8 cellular contexts compared by ENCODE assay signal in the genomic region with DNA sequence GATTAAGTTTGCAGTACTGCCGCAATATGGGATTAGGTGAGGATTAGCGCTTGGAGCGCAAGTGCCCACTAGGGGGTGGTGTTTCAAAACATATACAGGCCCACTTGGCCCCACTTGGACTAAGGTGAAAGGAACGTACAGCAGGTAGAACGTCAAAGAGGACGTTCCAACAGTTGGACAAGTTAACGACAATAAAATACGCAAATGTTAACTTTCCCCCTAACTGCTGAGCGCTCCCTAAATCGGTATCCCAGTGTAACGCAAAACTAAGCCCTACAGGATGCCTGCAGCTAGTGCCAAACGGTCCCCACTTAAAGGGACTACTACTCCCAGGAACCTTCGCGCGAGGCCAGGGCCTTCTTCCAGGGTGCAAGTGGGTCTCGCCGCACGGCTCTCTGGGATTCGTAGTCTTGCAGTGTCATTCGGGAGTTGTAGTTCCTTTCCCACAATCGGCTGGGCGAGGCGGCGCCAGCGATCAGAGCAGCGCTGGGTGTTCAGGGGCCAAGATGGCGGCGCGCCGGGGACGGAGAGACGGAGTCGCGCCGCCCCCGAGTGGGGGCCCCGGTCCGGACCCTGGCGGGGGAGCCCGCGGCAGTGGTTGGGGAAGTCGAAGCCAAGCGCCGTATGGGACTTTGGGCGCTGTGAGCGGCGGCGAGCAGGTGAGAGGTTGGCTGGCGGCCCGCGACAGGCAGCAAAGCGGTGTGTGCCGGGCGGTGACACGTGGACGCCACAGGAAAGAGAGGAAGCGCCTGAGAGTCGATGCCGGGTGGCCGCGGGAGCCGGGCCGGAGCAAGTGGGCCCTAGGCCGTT. TPM values are rescaled to one million over a fixed set of nuclear protein-coding genes. Genes with fewer than 3 reads are reported as not detected.
DNase-seq lines count a peak whose midpoint lies in the region; ATAC-seq and TF ChIP-seq lines count a peak whose summit lies in the region.

A gene with protein sequence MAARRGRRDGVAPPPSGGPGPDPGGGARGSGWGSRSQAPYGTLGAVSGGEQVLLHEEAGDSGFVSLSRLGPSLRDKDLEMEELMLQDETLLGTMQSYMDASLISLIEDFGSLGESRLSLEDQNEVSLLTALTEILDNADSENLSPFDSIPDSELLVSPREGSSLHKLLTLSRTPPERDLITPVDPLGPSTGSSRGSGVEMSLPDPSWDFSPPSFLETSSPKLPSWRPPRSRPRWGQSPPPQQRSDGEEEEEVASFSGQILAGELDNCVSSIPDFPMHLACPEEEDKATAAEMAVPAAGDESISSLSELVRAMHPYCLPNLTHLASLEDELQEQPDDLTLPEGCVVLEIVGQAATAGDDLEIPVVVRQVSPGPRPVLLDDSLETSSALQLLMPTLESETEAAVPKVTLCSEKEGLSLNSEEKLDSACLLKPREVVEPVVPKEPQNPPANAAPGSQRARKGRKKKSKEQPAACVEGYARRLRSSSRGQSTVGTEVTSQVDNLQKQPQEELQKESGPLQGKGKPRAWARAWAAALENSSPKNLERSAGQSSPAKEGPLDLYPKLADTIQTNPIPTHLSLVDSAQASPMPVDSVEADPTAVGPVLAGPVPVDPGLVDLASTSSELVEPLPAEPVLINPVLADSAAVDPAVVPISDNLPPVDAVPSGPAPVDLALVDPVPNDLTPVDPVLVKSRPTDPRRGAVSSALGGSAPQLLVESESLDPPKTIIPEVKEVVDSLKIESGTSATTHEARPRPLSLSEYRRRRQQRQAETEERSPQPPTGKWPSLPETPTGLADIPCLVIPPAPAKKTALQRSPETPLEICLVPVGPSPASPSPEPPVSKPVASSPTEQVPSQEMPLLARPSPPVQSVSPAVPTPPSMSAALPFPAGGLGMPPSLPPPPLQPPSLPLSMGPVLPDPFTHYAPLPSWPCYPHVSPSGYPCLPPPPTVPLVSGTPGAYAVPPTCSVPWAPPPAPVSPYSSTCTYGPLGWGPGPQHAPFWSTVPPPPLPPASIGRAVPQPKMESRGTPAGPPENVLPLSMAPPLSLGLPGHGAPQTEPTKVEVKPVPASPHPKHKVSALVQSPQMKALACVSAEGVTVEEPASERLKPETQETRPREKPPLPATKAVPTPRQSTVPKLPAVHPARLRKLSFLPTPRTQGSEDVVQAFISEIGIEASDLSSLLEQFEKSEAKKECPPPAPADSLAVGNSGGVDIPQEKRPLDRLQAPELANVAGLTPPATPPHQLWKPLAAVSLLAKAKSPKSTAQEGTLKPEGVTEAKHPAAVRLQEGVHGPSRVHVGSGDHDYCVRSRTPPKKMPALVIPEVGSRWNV (N-terminal part only) (plus strand): TSS at position 478 of the 810 bp plus-strand sequence. CDS start 29 bp downstream, at position 507.

- H3K27me3 ChIP-seq in DND-41 (ENCODE audit: insufficient read depth, low read length, poor library complexity) (no peaks in the 10 kb centered on the region), mucosa of stomach (ENCODE audit: control insufficient read depth, insufficient read depth, low read length) (no peaks in the 10 kb centered on the region)

- ATAC-seq in DND-41 (ENCODE audit: insufficient read depth, low read depth) (peak; percentile 95), GM21723 (IDR thresholded peaks at IDR 0.05; ENCODE audit: unreplicated experiment) (peak; percentile 91)

- H2AFZ ChIP-seq in DND-41 (ENCODE audit: low read depth, low read length), result peak within 1 kb of the TSS; percentile 86

- H3K9me3 ChIP-seq in DND-41 (ENCODE audit: insufficient read depth, low read length, severe bottlenecking), result no peaks in the 10 kb centered on the region
- no peaks in the 10 kb centered on the region for H3K9me3 ChIP-seq in mucosa of stomach (ENCODE audit: control insufficient read depth, low read length)

- H3K9ac ChIP-seq in DND-41 (ENCODE audit: low read depth, low read length) (peak within 1 kb of the TSS; percentile 85), mucosa of stomach (ENCODE audit: low read length) (peak within 1 kb of the TSS; percentile 76)

- peak within 1 kb of the TSS; percentile 100 for H3K27ac Mint-ChIP-seq in activated T-cell treated with anti-CD3 and anti-CD28 coated beads, Interleukin-2, amount 50 U/mL, for 24 hours

- peak within 1 kb of the TSS; percentile 83 for H3K4me2 ChIP-seq in DND-41 (ENCODE audit: insufficient read depth, low read length)

- peaks cover 43% of the 10 kb centered on the region for H3K4me1 Mint-ChIP-seq in activated T-cell treated with anti-CD3 and anti-CD28 coated beads, Interleukin-2, amount 50 U/mL, for 24 hours (ENCODE audit: low read depth)

- H3K27me3 Mint-ChIP-seq in activated T-cell treated with anti-CD3 and anti-CD28 coated beads, Interleukin-2, amount 50 U/mL, for 24 hours, result no peaks in the 10 kb centered on the region

- peaks cover 48% of the 10 kb centered on the region for H3K36me3 Mint-ChIP-seq in activated T-cell treated with anti-CD3 and anti-CD28 coated beads, Interleukin-2, amount 50 U/mL, for 24 hours (ENCODE audit: low read depth)

- peak within 1 kb of the TSS; percentile 87 for H3K27ac ChIP-seq in DND-41 (ENCODE audit: low read length)

- TF ChIP-seq CTCF in DND-41 (IDR thresholded peaks at IDR 0.05; ENCODE audit: borderline replicate concordance, extremely low read depth, low read length, poor library complexity, severe bottlenecking), result peak; percentile 97

- DNase-seq in DND-41 (peak; percentile 99), KG1 (lab: John Stamatoyannopoulos, UW) (peak; percentile 99), erythroblast (lab: John Stamatoyannopoulos, UW) (peak; percentile 99)
- peak; percentile 95 for DNase-seq in activated T-cell treated with anti-CD3 and anti-CD28 coated beads, Interleukin-2, amount 50 U/mL, for 24 hours
- peak; percentile 88 to 90 for DNase-seq in stimulated activated CD8-positive, alpha-beta memory T cell treated with anti-CD3 and anti-CD28 coated beads, Interleukin-7, amount 100 ng/mL, for 1 hour (ENCODE audit: low read depth in 2 of 2)

- peaks cover 39% of the 10 kb centered on the region for H3K36me3 ChIP-seq in DND-41 (ENCODE audit: insufficient read depth, low read length)
- H3K36me3 ChIP-seq in mucosa of stomach (ENCODE audit: control insufficient read depth, insufficient read depth, low read length), result no peaks in the 10 kb centered on the region

- peaks cover 42% of the 10 kb centered on the region for H4K20me1 ChIP-seq in DND-41 (ENCODE audit: insufficient read depth, low read length)

- peak; percentile 80 for TF ChIP-seq POLR2A in erythroblast (IDR thresholded peaks at IDR 0.05; ENCODE audit: low read length)

- H3K4me1 ChIP-seq in DND-41 (ENCODE audit: insufficient read depth, low read length) (peaks cover 40% of the 10 kb centered on the region), mucosa of stomach (ENCODE audit: control insufficient read depth, insufficient read depth, low read length) (peaks cover 11% of the 10 kb centered on the region)

- peak within 1 kb of the TSS; percentile 100 for H3K4me3 Mint-ChIP-seq in activated T-cell treated with anti-CD3 and anti-CD28 coated beads, Interleukin-2, amount 50 U/mL, for 24 hours

- H3K9me3 Mint-ChIP-seq in activated T-cell treated with anti-CD3 and anti-CD28 coated beads, Interleukin-2, amount 50 U/mL, for 24 hours, result no peaks in the 10 kb centered on the region

- peaks cover 51% of the 10 kb centered on the region for H3K79me2 ChIP-seq in DND-41 (ENCODE audit: insufficient read depth, low read length)

- H3K4me3 ChIP-seq in DND-41 (ENCODE audit: low read depth in 1 of 2, low read length in 2 of 2) (peak within 1 kb of the TSS; percentile 71 to 85), mucosa of stomach (ENCODE audit: low read length) (peak within 1 kb of the TSS; percentile 66)

TF ChIP-seq in PFSK-1, 5 proteins besides CTCF, POLR2A, EP300 and RAD21:
- TF ChIP-seq TAF1 (IDR thresholded peaks at IDR 0.05; ENCODE audit: borderline replicate concordance, insufficient read depth, low read length) (peak; percentile 65; the same call in 1 of the 2 replicates), SIN3A (IDR thresholded peaks at IDR 0.05; ENCODE audit: borderline replicate concordance, insufficient read depth, low read length) (0 out of 2 replicates have a peak, but pooled peaks have one; percentile 60), POLR2AphosphoS5 (IDR thresholded peaks at IDR 0.05; ENCODE audit: low read depth, low read length) (peak; percentile 91), FOXP2 (optimal IDR thresholded peaks at IDR 0.05; ENCODE audit: borderline replicate concordance, extremely low read depth, extremely low read length, insufficient read depth) (no peak)
- TF ChIP-seq, protein P1, sequence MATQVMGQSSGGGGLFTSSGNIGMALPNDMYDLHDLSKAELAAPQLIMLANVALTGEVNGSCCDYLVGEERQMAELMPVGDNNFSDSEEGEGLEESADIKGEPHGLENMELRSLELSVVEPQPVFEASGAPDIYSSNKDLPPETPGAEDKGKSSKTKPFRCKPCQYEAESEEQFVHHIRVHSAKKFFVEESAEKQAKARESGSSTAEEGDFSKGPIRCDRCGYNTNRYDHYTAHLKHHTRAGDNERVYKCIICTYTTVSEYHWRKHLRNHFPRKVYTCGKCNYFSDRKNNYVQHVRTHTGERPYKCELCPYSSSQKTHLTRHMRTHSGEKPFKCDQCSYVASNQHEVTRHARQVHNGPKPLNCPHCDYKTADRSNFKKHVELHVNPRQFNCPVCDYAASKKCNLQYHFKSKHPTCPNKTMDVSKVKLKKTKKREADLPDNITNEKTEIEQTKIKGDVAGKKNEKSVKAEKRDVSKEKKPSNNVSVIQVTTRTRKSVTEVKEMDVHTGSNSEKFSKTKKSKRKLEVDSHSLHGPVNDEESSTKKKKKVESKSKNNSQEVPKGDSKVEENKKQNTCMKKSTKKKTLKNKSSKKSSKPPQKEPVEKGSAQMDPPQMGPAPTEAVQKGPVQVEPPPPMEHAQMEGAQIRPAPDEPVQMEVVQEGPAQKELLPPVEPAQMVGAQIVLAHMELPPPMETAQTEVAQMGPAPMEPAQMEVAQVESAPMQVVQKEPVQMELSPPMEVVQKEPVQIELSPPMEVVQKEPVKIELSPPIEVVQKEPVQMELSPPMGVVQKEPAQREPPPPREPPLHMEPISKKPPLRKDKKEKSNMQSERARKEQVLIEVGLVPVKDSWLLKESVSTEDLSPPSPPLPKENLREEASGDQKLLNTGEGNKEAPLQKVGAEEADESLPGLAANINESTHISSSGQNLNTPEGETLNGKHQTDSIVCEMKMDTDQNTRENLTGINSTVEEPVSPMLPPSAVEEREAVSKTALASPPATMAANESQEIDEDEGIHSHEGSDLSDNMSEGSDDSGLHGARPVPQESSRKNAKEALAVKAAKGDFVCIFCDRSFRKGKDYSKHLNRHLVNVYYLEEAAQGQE (IDR thresholded peaks at IDR 0.05; ENCODE audit: insufficient read depth in 1 of 2, low read depth in 2 of 2, low read length in 2 of 2), result no peak
TF ChIP-seq in PFSK-1: peak in this region for 3.

RNA-seq across cellular contexts. Expression of the gene that starts here (rescaled TPM):
- 37.9 TPM for polyA plus RNA-seq in PFSK-1 (2012; ENCODE audit: insufficient read length, low read depth)

Comparison
In these comparisons a context has a peak if more than half of its experiments do, and no peak if none do; other contexts are left out.
1. Peak in every context shown above with its lines: DNase-seq, ATAC-seq, H3K4me3 ChIP-seq and H3K27ac ChIP-seq.